ENCODE assay signal across 8 cellular contexts in genomic region chr5:22212383-22212991, GRCh38.
DNase-seq lines count a peak whose midpoint lies in the region; ATAC-seq, FAIRE-seq and TF ChIP-seq lines count a peak whose summit lies in the region.
"Not testable (repeated sequence)": the region's sequence is repeated elsewhere in the genome, so short reads cannot be mapped to it uniquely, and the experiment has no call there.

No MANE protein-coding gene starts in this region.

- H3K27ac ChIP-seq in SK-N-MC; lung (ENCODE audit: low read depth in 1 of 2, low read length in 1 of 2); parathyroid adenoma; suprapubic skin: not testable (repeated sequence)
- peak overlapping the region in 9 of 59 donors; percentile 7 to 57 (median 47) for H3K27ac ChIP-seq in dorsolateral prefrontal cortex

- WGBS in lung, 2 donors = 17 to 22% methylated on average over 17 to 18 of the region's 20 CpGs
- 33% methylated on average over 12 of the region's 20 CpGs for WGBS in suprapubic skin

- FAIRE-seq in islet of Langerhans (lab: Jason Lieb, UNC) = peak; percentile 94

- H3K9me3 ChIP-seq in SK-N-MC (ENCODE audit: low read depth, low read length); lung (ENCODE audit: control insufficient read depth in 2 of 2, insufficient read depth in 1 of 2, low read length in 1 of 2); parathyroid adenoma (ENCODE audit: control insufficient read depth, low read length); suprapubic skin: not testable (repeated sequence)

- in situ Hi-C loops in ACHN (cut with HindIII; ENCODE audit: low pct_ligation_motif_present, low pct_unique_long_range_greater_than_20kb, low sequenced_read_pairs) = not testable (repeated sequence)

- peak; percentile 69 for ATAC-seq in lung (ENCODE audit: insufficient read depth, low FRiP score)

- H2AFZ ChIP-seq in parathyroid adenoma = not testable (repeated sequence)

- H3K4me1 ChIP-seq in lung (ENCODE audit: control insufficient read depth in 2 of 2, insufficient read depth in 2 of 2, low read length in 2 of 2); parathyroid adenoma; suprapubic skin: not testable (repeated sequence)

- not testable (repeated sequence) for TF ChIP-seq POLR2A in suprapubic skin (IDR thresholded peaks at IDR 0.05)

- TF ChIP-seq CTCF in dorsolateral prefrontal cortex (IDR thresholded peaks at IDR 0.05 in 54 of 56, conservative IDR thresholded peaks at IDR 0.05 in 2 of 56; ENCODE audit: low read depth in 1 of 56, partially characterized antibody in 56 of 56); lung (IDR thresholded peaks at IDR 0.05; ENCODE audit: control extremely low read depth, extremely low read depth); parathyroid adenoma (IDR thresholded peaks at IDR 0.05); suprapubic skin (IDR thresholded peaks at IDR 0.05): not testable (repeated sequence)

- peak overlapping the region; percentile 42 for H3K4me2 ChIP-seq in parathyroid adenoma (ENCODE audit: low read length)

- peak overlapping the region; percentile 47 for H3K9ac ChIP-seq in SK-N-MC (ENCODE audit: insufficient read length)
- not testable (repeated sequence) for H3K9ac ChIP-seq in parathyroid adenoma

- not testable (repeated sequence) for H3K79me2 ChIP-seq in parathyroid adenoma

- not testable (repeated sequence) for H3K27me3 ChIP-seq in dorsolateral prefrontal cortex; lung (ENCODE audit: control insufficient read depth, insufficient read depth); parathyroid adenoma (ENCODE audit: control insufficient read depth, insufficient read depth, low read length); suprapubic skin

- H3K4me3 ChIP-seq in SK-N-MC (peak overlapping the region; percentile 76), dorsolateral prefrontal cortex (peak overlapping the region in 55 of 59 donors; percentile 19 to 63 (median 42)), parathyroid adenoma (ENCODE audit: low read depth, low read length) (peak overlapping the region; percentile 34), suprapubic skin (peak overlapping the region; percentile 22)
- not testable (repeated sequence) for H3K4me3 ChIP-seq in lung

- intact Hi-C loops in dorsolateral prefrontal cortex (cut with DNase I) = loop anchor here in 1 of 2 donors (10.0 kb wide), 2 partner anchors 288 to 398 kb away; no protein-coding TSS in a partner anchor

- not testable (repeated sequence) for H3K36me3 ChIP-seq in SK-N-MC (ENCODE audit: insufficient read depth, low read length); lung (ENCODE audit: control insufficient read depth in 2 of 2, insufficient read depth in 2 of 2, low read length in 2 of 2); parathyroid adenoma (ENCODE audit: control insufficient read depth, insufficient read depth, low read length); suprapubic skin

- DNase-seq in ACHN = peak; percentile 39
- DNase-seq in HK-2 (ENCODE audit: unreplicated experiment) = peak; percentile 13
- DNase-seq in SK-N-MC (ENCODE audit: low read depth, low spot score); lung (ENCODE audit: low spot score); suprapubic skin (ENCODE audit: low spot score in 2 of 2): not testable (repeated sequence)
- peak in 1 of 10 donors; percentile 40 for DNase-seq in dorsolateral prefrontal cortex

- not testable (repeated sequence) for TF ChIP-seq EP300 in suprapubic skin (IDR thresholded peaks at IDR 0.05)
